Comparison of ENCODE assay signal across 1 cellular context in genomic region chr9:136316271-136316751, GRCh38.
TF ChIP-seq lines count a peak whose summit lies in the region.

No MANE protein-coding gene starts in this region.

TF ChIP-seq in WTC11, 78 proteins besides CTCF, POLR2A, EP300 and RAD21 (continued from another document):
- TF ChIP-seq E2F5 (CRISPR knock-in tag; IDR thresholded peaks at IDR 0.05) = no peak
- TF ChIP-seq TEAD4 (CRISPR knock-in tag; IDR thresholded peaks at IDR 0.05) = no peak
- no peak for TF ChIP-seq IRF1 (CRISPR knock-in tag; IDR thresholded peaks at IDR 0.05)
- TF ChIP-seq RELA (CRISPR knock-in tag; IDR thresholded peaks at IDR 0.05; ENCODE audit: borderline replicate concordance) = no peak
- no peak for TF ChIP-seq USF2 (CRISPR knock-in tag; IDR thresholded peaks at IDR 0.05)
- no peak for TF ChIP-seq JUN (CRISPR knock-in tag; IDR thresholded peaks at IDR 0.05)
- no peak for TF ChIP-seq ZBTB21 (CRISPR knock-in tag; IDR thresholded peaks at IDR 0.05; ENCODE audit: borderline replicate concordance)
- no peak for TF ChIP-seq AFF4 (CRISPR knock-in tag; IDR thresholded peaks at IDR 0.05; ENCODE audit: borderline replicate concordance)
- no peak for TF ChIP-seq ZMAT4 (CRISPR knock-in tag; IDR thresholded peaks at IDR 0.05)
- TF ChIP-seq PRDM15 (CRISPR knock-in tag; IDR thresholded peaks at IDR 0.05) = no peak
- no peak for TF ChIP-seq GABPB1 (CRISPR knock-in tag; IDR thresholded peaks at IDR 0.05)
- no peak for TF ChIP-seq GTF2I (CRISPR knock-in tag; conservative IDR thresholded peaks at IDR 0.05)
- TF ChIP-seq NR3C1 (CRISPR knock-in tag; conservative IDR thresholded peaks at IDR 0.05; ENCODE audit: low read depth) = no peak
- no peak for TF ChIP-seq TCF7 (CRISPR knock-in tag; IDR thresholded peaks at IDR 0.05; ENCODE audit: low read depth)
- no peak for TF ChIP-seq CBFB (CRISPR knock-in tag; IDR thresholded peaks at IDR 0.05; ENCODE audit: low read depth)
- TF ChIP-seq ZNF219 (CRISPR knock-in tag; IDR thresholded peaks at IDR 0.05; ENCODE audit: borderline replicate concordance) = no peak
TF ChIP-seq in WTC11: peak in this region for 0.
